In genomic region chr12:19485240-19485639, GRCh38 we compare ENCODE assay signal across 23 cellular contexts. TPM values are rescaled to one million over a fixed set of nuclear protein-coding genes. Genes with fewer than 3 reads are reported as not detected.
DNase-seq lines count a peak whose midpoint lies in the region; ATAC-seq lines count a peak whose summit lies in the region.
"Had no signal": no experiment of that assay in that cellular context is flagged by ENCODE, and none has a peak within 500 bp of the region (broad histone marks: within the 10 kb centered on the region; RNA-seq: fewer than 3 reads in every experiment).

No MANE protein-coding gene starts in this region.

- H3K4ac ChIP-seq in trophoblast cell (ENCODE audit: low read depth, low read length): peak overlapping the region; percentile 85

- H3K79me1 ChIP-seq in trophoblast cell (ENCODE audit: low read length): no peaks in the 10 kb centered on the region

- H4K12ac ChIP-seq in trophoblast cell (ENCODE audit: low read depth, low read length): no peak overlapping the region

- H3K9ac ChIP-seq in trophoblast cell (ENCODE audit: low read length): no peak overlapping the region
- H3K9ac ChIP-seq: BLaER1 had no signal

- peaks cover 72% of the 10 kb centered on the region for H3K4me1 Mint-ChIP-seq in activated T-cell treated with anti-CD3 and anti-CD28 coated beads, Interleukin-2, amount 50 U/mL, for 72 hours (ENCODE audit: low read depth)
- peaks cover 70% of the 10 kb centered on the region for H3K4me1 Mint-ChIP-seq in activated CD4-positive, alpha-beta memory T cell treated with anti-CD3 and anti-CD28 coated beads for 36 hours (ENCODE audit: low read depth)
- peaks cover 43% of the 10 kb centered on the region for H3K4me1 Mint-ChIP-seq in dendritic cell treated with granulocyte-macrophage colony-stimulating factor and Interleukin-4, amounts not matched to agents 40 ng/mL and 50 ng/mL, for 4 days (ENCODE audit: low read depth)

- peaks cover 0 to 4% of the 10 kb centered on the region in 2 experiments for H3K36me3 ChIP-seq in trophoblast cell (ENCODE audit: control insufficient read depth in 1 of 2, insufficient read depth in 2 of 2, low read length in 2 of 2)

- CTCF ChIA-PET in activated CD4-positive, alpha-beta memory T cell treated with anti-CD3 and anti-CD28 coated beads for 36 hours (lab: Charles Lee): no interaction called here

- peaks cover 2 to 3% of the 10 kb centered on the region in 2 donors for H3K9me3 Mint-ChIP-seq in activated T-cell treated with anti-CD3 and anti-CD28 coated beads, Interleukin-2, amount 50 U/mL, for 72 hours
- peaks cover 7% of the 10 kb centered on the region for H3K9me3 Mint-ChIP-seq in activated CD4-positive, alpha-beta memory T cell treated with anti-CD3 and anti-CD28 coated beads for 36 hours
- peaks cover 8% of the 10 kb centered on the region for H3K9me3 Mint-ChIP-seq in dendritic cell treated with granulocyte-macrophage colony-stimulating factor and Interleukin-4, amounts not matched to agents 40 ng/mL and 50 ng/mL, for 4 days

- H3K4me2 ChIP-seq in trophoblast cell (ENCODE audit: low read length): no peak overlapping the region
- H3K4me2 ChIP-seq: BLaER1 had no signal

- H3K14ac ChIP-seq in trophoblast cell (ENCODE audit: low read length): no peak overlapping the region

- DNase-seq in activated T-cell treated with anti-CD3 and anti-CD28 coated beads, Interleukin-2, amount 50 U/mL, for 72 hours: no peak
- DNase-seq in activated T-cell treated with anti-CD3 and anti-CD28 coated beads for 4 hours (no peak), trophoblast cell (no peak), NK-92 (lab: John Stamatoyannopoulos, UW; ENCODE audit: unreplicated experiment) (no peak), DMS153 (lab: John Stamatoyannopoulos, UW) (no peak), NCI-H146 (lab: John Stamatoyannopoulos, UW) (no peak)
- DNase-seq in activated CD4-positive, alpha-beta memory T cell treated with anti-CD3 and anti-CD28 coated beads for 36 hours: no peak
- DNase-seq: body of pancreas; heart right ventricle; left ventricle myocardium superior; mucosa of descending colon; NCI-H1105; NCI-H2081 treated with DMSO at 0.1 percent for 48 hours; NCI-H446 treated with DMSO at 0.1 percent for 48 hours; NK-92 treated with Interleukin-12 subunit alpha and Interleukin-12 subunit beta, amount 100 ng/mL, for 24 hours; occipital lobe; retina; substantia nigra had no signal

- no peaks in the 10 kb centered on the region for H3K9me3 ChIP-seq in trophoblast cell (ENCODE audit: insufficient read depth, low read depth, low read length)
- H3K9me3 ChIP-seq: body of pancreas had no signal

- peaks cover 7% of the 10 kb centered on the region for H3K79me2 ChIP-seq in trophoblast cell (ENCODE audit: control insufficient read depth, insufficient read depth, low read length, poor library complexity)

- H3K4me1 ChIP-seq in trophoblast cell (ENCODE audit: control insufficient read depth in 1 of 2, insufficient read depth in 2 of 2, low read length in 2 of 2): peaks cover 12% of the 10 kb centered on the region in 2 experiments
- H3K4me1 ChIP-seq: body of pancreas had no signal

- H2BK12ac ChIP-seq in trophoblast cell (ENCODE audit: low read length): no peak overlapping the region

- no peak overlapping the region for H2BK120ac ChIP-seq in trophoblast cell (ENCODE audit: insufficient read depth, low read length, poor library complexity)

- ATAC-seq in activated T-cell treated with anti-CD3 and anti-CD28 coated beads, Interleukin-2, amount 50 U/mL, for 72 hours (replicated peaks in 1 of 2): no peak
- ATAC-seq: body of pancreas, heart right ventricle, left ventricle myocardium superior, mucosa of descending colon, Panc1 had no signal

- H3K4me3 ChIP-seq in trophoblast cell (ENCODE audit: low read depth, low read length): no peak overlapping the region
- H3K4me3 ChIP-seq: BLaER1, body of pancreas, heart right ventricle, mucosa of descending colon had no signal

- intact Hi-C loops in activated CD4-positive, alpha-beta memory T cell treated with anti-CD3 and anti-CD28 coated beads for 36 hours (cut with micrococcal nuclease): no loop called here
- intact Hi-C loops in dendritic cell treated with granulocyte-macrophage colony-stimulating factor and Interleukin-4, amounts not matched to agents 40 ng/mL and 50 ng/mL, for 4 days (cut with micrococcal nuclease): no loop called here

- H2AK5ac ChIP-seq in trophoblast cell (ENCODE audit: low read length): no peak overlapping the region

- H3K4me3 Mint-ChIP-seq in activated T-cell treated with anti-CD3 and anti-CD28 coated beads, Interleukin-2, amount 50 U/mL, for 72 hours: peak overlapping the region in 1 of 2 donors; percentile 7
- no peak overlapping the region for H3K4me3 Mint-ChIP-seq in activated CD4-positive, alpha-beta memory T cell treated with anti-CD3 and anti-CD28 coated beads for 36 hours
- no peak overlapping the region for H3K4me3 Mint-ChIP-seq in dendritic cell treated with granulocyte-macrophage colony-stimulating factor and Interleukin-4, amounts not matched to agents 40 ng/mL and 50 ng/mL, for 4 days
- H3K4me3 Mint-ChIP-seq: T-helper 1 cell treated with Interleukin-12 subunit alpha and Interleukin-12 subunit beta and Interleukin-4 antibody, amounts not matched to agents 30 μg/mL and 1 μg/mL, for 36 hours had no signal

- peaks cover 13 to 44% of the 10 kb centered on the region in 2 donors for H3K36me3 Mint-ChIP-seq in activated T-cell treated with anti-CD3 and anti-CD28 coated beads, Interleukin-2, amount 50 U/mL, for 72 hours (ENCODE audit: insufficient read depth in 2 of 2)
- H3K36me3 Mint-ChIP-seq in activated CD4-positive, alpha-beta memory T cell treated with anti-CD3 and anti-CD28 coated beads for 36 hours: peaks cover 30% of the 10 kb centered on the region
- H3K36me3 Mint-ChIP-seq in dendritic cell treated with granulocyte-macrophage colony-stimulating factor and Interleukin-4, amounts not matched to agents 40 ng/mL and 50 ng/mL, for 4 days (ENCODE audit: low read depth): peaks cover 49% of the 10 kb centered on the region

- H4K8ac ChIP-seq in trophoblast cell (ENCODE audit: low read depth, low read length): no peak overlapping the region

- H3K27ac ChIP-seq in trophoblast cell (ENCODE audit: low read depth, low read length): no peak overlapping the region
- H3K27ac ChIP-seq: BLaER1, body of pancreas, heart right ventricle, VCaP had no signal

- peak overlapping the region; percentile 47 for H3K27ac Mint-ChIP-seq in activated T-cell treated with anti-CD3 and anti-CD28 coated beads, Interleukin-2, amount 50 U/mL, for 72 hours
- H3K27ac Mint-ChIP-seq in activated CD4-positive, alpha-beta memory T cell treated with anti-CD3 and anti-CD28 coated beads for 36 hours: peak overlapping the region; percentile 31
- peak overlapping the region; percentile 66 for H3K27ac Mint-ChIP-seq in dendritic cell treated with granulocyte-macrophage colony-stimulating factor and Interleukin-4, amounts not matched to agents 40 ng/mL and 50 ng/mL, for 4 days

- no peak overlapping the region for H4K91ac ChIP-seq in trophoblast cell (ENCODE audit: low read depth, low read length)

- no peak overlapping the region for H3K23ac ChIP-seq in trophoblast cell (ENCODE audit: low read length)

- WGBS in trophoblast cell (ENCODE audit: extremely low coverage, insufficient coverage, insufficient read length): no CpG with 5 or more reads among the region's 6 CpGs

- POLR2A ChIA-PET in activated CD4-positive, alpha-beta memory T cell treated with anti-CD3 and anti-CD28 coated beads for 36 hours (lab: Charles Lee): no interaction called here

- no peaks in the 10 kb centered on the region for H3K27me3 Mint-ChIP-seq in activated T-cell treated with anti-CD3 and anti-CD28 coated beads, Interleukin-2, amount 50 U/mL, for 72 hours (ENCODE audit: low read depth)
- no peaks in the 10 kb centered on the region for H3K27me3 Mint-ChIP-seq in activated CD4-positive, alpha-beta memory T cell treated with anti-CD3 and anti-CD28 coated beads for 36 hours
- no peaks in the 10 kb centered on the region for H3K27me3 Mint-ChIP-seq in dendritic cell treated with granulocyte-macrophage colony-stimulating factor and Interleukin-4, amounts not matched to agents 40 ng/mL and 50 ng/mL, for 4 days

- H3K18ac ChIP-seq in trophoblast cell (ENCODE audit: low read length): no peak overlapping the region

- no peak overlapping the region for H2AFZ ChIP-seq in trophoblast cell (ENCODE audit: insufficient read depth, low read length, poor library complexity)

- H3K27me3 ChIP-seq in trophoblast cell (ENCODE audit: insufficient read depth, low read length): no peaks in the 10 kb centered on the region
- H3K27me3 ChIP-seq: BLaER1, body of pancreas, heart right ventricle had no signal

- H2BK5ac ChIP-seq in trophoblast cell (ENCODE audit: low read depth, low read length, poor library complexity): no peak overlapping the region

RNA-seq across cellular contexts. Expression of gene AEBP2, which starts 45.9 kb away (rescaled TPM):
- 10 to 100 TPM; 59.4 to 64.5 TPM for total RNA-seq in activated T-cell treated with anti-CD3 and anti-CD28 coated beads, Interleukin-2, amount 50 U/mL, for 72 hours
- total RNA-seq in activated CD4-positive, alpha-beta memory T cell treated with anti-CD3 and anti-CD28 coated beads for 36 hours: 10 to 100 TPM; 44.7 to 45.0 TPM
- 66.3 and 67.4 TPM in 2 replicates for polyA plus RNA-seq in trophoblast cell (2013)
